1 cellular context compared by ENCODE assay signal in the genomic region with DNA sequence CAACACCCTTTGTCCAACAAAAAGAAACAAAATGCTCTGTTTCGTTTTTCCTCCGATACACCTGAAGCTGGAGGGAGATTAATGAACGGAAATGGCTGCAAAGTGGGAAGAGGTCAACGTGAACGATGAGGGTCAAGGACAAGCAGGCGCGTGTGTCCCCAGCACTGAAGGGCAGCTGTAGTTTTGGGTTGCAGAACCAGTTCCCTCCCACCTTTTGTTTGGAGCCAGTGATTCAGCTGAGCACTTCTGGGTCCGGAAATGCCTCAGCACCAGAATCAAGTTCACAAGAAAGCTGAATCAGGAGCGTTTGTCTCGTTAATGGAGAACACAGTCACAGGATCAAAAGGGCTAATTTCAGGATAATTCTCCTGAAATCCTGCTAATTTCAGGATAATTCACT.
TF ChIP-seq lines count a peak whose summit lies in the region.

No MANE protein-coding gene starts in this region.

TF ChIP-seq in IMR-90, 13 proteins besides CTCF, POLR2A, EP300 and RAD21:
- TF ChIP-seq CEBPB (IDR thresholded peaks at IDR 0.05; ENCODE audit: low read depth, low read length), result no peak
- no peak for TF ChIP-seq FOS (IDR thresholded peaks at IDR 0.05; ENCODE audit: low read depth, low read length)
- no peak for TF ChIP-seq CHD1 (IDR thresholded peaks at IDR 0.05; ENCODE audit: low read depth, low read length)
- no peak for TF ChIP-seq NFE2L2 (IDR thresholded peaks at IDR 0.05; ENCODE audit: low read depth, low read length)
- no peak for TF ChIP-seq MAZ (IDR thresholded peaks at IDR 0.05; ENCODE audit: borderline replicate concordance, low read depth, low read length)
- no peak for TF ChIP-seq BHLHE40 (IDR thresholded peaks at IDR 0.05; ENCODE audit: low read depth, low read length)
- TF ChIP-seq RFX5 (IDR thresholded peaks at IDR 0.05; ENCODE audit: low read depth, low read length), result no peak
- TF ChIP-seq RCOR1 (IDR thresholded peaks at IDR 0.05; ENCODE audit: insufficient replicate concordance, low read length), result no peak
- TF ChIP-seq, protein P1, sequence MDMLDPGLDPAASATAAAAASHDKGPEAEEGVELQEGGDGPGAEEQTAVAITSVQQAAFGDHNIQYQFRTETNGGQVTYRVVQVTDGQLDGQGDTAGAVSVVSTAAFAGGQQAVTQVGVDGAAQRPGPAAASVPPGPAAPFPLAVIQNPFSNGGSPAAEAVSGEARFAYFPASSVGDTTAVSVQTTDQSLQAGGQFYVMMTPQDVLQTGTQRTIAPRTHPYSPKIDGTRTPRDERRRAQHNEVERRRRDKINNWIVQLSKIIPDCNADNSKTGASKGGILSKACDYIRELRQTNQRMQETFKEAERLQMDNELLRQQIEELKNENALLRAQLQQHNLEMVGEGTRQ (IDR thresholded peaks at IDR 0.05; ENCODE audit: low read depth, low read length), result no peak
- no peak for TF ChIP-seq MAFK (IDR thresholded peaks at IDR 0.05; ENCODE audit: low read depth, low read length)
- TF ChIP-seq SMC3 (IDR thresholded peaks at IDR 0.05; ENCODE audit: low read depth, low read length), result no peak
- TF ChIP-seq, protein P2, sequence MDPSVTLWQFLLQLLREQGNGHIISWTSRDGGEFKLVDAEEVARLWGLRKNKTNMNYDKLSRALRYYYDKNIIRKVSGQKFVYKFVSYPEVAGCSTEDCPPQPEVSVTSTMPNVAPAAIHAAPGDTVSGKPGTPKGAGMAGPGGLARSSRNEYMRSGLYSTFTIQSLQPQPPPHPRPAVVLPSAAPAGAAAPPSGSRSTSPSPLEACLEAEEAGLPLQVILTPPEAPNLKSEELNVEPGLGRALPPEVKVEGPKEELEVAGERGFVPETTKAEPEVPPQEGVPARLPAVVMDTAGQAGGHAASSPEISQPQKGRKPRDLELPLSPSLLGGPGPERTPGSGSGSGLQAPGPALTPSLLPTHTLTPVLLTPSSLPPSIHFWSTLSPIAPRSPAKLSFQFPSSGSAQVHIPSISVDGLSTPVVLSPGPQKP (IDR thresholded peaks at IDR 0.05; ENCODE audit: borderline replicate concordance, low read depth, low read length), result no peak
- no peak for TF ChIP-seq MXI1 (IDR thresholded peaks at IDR 0.05; ENCODE audit: borderline replicate concordance, low read depth, low read length)
